In genomic region chr11:74018331-74019005, GRCh38 we compare ENCODE assay signal across 1 cellular context.
TF ChIP-seq lines count a peak whose summit lies in the region.

No MANE protein-coding gene starts in this region.

TF ChIP-seq in HepG2, 621 proteins besides CTCF, POLR2A, EP300 and RAD21 (continued from another document):
- no peak for TF ChIP-seq ZNF75D (CRISPR knock-in tag; IDR thresholded peaks at IDR 0.05; ENCODE audit: borderline replicate concordance)
- TF ChIP-seq KMT2B (CRISPR knock-in tag; IDR thresholded peaks at IDR 0.05), result no peak
- TF ChIP-seq HDAC1 (CRISPR knock-in tag; IDR thresholded peaks at IDR 0.05), result peak; percentile 75; the same call in 1 of the 2 replicates
- TF ChIP-seq STAT6 (CRISPR knock-in tag; IDR thresholded peaks at IDR 0.05; ENCODE audit: borderline replicate concordance), result 0 out of 2 replicates have a peak, but pooled peaks have one; percentile 68
- no peak for TF ChIP-seq RBAK (CRISPR knock-in tag; IDR thresholded peaks at IDR 0.05)
- TF ChIP-seq HNRNPLL (IDR thresholded peaks at IDR 0.05; ENCODE audit: low read depth, low read length, poor library complexity, severe bottlenecking), result no peak
- TF ChIP-seq, protein P1, sequence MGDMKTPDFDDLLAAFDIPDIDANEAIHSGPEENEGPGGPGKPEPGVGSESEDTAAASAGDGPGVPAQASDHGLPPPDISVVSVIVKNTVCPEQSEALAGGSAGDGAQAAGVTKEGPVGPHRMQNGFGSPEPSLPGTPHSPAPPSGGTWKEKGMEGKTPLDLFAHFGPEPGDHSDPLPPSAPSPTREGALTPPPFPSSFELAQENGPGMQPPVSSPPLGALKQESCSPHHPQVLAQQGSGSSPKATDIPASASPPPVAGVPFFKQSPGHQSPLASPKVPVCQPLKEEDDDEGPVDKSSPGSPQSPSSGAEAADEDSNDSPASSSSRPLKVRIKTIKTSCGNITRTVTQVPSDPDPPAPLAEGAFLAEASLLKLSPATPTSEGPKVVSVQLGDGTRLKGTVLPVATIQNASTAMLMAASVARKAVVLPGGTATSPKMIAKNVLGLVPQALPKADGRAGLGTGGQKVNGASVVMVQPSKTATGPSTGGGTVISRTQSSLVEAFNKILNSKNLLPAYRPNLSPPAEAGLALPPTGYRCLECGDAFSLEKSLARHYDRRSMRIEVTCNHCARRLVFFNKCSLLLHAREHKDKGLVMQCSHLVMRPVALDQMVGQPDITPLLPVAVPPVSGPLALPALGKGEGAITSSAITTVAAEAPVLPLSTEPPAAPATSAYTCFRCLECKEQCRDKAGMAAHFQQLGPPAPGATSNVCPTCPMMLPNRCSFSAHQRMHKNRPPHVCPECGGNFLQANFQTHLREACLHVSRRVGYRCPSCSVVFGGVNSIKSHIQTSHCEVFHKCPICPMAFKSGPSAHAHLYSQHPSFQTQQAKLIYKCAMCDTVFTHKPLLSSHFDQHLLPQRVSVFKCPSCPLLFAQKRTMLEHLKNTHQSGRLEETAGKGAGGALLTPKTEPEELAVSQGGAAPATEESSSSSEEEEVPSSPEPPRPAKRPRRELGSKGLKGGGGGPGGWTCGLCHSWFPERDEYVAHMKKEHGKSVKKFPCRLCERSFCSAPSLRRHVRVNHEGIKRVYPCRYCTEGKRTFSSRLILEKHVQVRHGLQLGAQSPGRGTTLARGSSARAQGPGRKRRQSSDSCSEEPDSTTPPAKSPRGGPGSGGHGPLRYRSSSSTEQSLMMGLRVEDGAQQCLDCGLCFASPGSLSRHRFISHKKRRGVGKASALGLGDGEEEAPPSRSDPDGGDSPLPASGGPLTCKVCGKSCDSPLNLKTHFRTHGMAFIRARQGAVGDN (CRISPR knock-in tag; IDR thresholded peaks at IDR 0.05), result peak; percentile 90
- peak; percentile 66 for TF ChIP-seq IKZF5 (CRISPR knock-in tag; IDR thresholded peaks at IDR 0.05)
- no peak for TF ChIP-seq SMC3 (IDR thresholded peaks at IDR 0.05; ENCODE audit: low read length)
- TF ChIP-seq, protein P2, sequence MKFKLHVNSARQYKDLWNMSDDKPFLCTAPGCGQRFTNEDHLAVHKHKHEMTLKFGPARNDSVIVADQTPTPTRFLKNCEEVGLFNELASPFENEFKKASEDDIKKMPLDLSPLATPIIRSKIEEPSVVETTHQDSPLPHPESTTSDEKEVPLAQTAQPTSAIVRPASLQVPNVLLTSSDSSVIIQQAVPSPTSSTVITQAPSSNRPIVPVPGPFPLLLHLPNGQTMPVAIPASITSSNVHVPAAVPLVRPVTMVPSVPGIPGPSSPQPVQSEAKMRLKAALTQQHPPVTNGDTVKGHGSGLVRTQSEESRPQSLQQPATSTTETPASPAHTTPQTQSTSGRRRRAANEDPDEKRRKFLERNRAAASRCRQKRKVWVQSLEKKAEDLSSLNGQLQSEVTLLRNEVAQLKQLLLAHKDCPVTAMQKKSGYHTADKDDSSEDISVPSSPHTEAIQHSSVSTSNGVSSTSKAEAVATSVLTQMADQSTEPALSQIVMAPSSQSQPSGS (CRISPR knock-in tag; IDR thresholded peaks at IDR 0.05), result no peak
- TF ChIP-seq RNF219 (CRISPR knock-in tag; IDR thresholded peaks at IDR 0.05), result no peak
- TF ChIP-seq ZNF225 (CRISPR knock-in tag; IDR thresholded peaks at IDR 0.05), result no peak
- TF ChIP-seq ZNF737 (CRISPR knock-in tag; IDR thresholded peaks at IDR 0.05; ENCODE audit: borderline replicate concordance), result no peak
- TF ChIP-seq GLI4 (CRISPR knock-in tag; IDR thresholded peaks at IDR 0.05; ENCODE audit: borderline replicate concordance), result no peak
- TF ChIP-seq, protein P3, sequence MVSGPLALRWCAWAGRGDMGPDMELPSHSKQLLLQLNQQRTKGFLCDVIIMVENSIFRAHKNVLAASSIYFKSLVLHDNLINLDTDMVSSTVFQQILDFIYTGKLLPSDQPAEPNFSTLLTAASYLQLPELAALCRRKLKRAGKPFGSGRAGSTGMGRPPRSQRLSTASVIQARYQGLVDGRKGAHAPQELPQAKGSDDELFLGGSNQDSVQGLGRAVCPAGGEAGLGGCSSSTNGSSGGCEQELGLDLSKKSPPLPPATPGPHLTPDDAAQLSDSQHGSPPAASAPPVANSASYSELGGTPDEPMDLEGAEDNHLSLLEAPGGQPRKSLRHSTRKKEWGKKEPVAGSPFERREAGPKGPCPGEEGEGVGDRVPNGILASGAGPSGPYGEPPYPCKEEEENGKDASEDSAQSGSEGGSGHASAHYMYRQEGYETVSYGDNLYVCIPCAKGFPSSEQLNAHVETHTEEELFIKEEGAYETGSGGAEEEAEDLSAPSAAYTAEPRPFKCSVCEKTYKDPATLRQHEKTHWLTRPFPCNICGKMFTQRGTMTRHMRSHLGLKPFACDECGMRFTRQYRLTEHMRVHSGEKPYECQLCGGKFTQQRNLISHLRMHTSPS (CRISPR knock-in tag; IDR thresholded peaks at IDR 0.05; ENCODE audit: low read depth), result no peak
- no peak for TF ChIP-seq DDIT3 (CRISPR knock-in tag; IDR thresholded peaks at IDR 0.05)
- peak; percentile 88 for TF ChIP-seq SKI (IDR thresholded peaks at IDR 0.05; ENCODE audit: partially characterized antibody)
- TF ChIP-seq SOX13 (IDR thresholded peaks at IDR 0.05), result no peak
- no peak for TF ChIP-seq SOX13 (CRISPR knock-in tag; conservative IDR thresholded peaks at IDR 0.05 in 1 of 2, IDR thresholded peaks at IDR 0.05 in 1 of 2)
- TF ChIP-seq ZBTB38 (CRISPR knock-in tag; IDR thresholded peaks at IDR 0.05), result no peak
- peak; percentile 14 for TF ChIP-seq YY1 (IDR thresholded peaks at IDR 0.05; ENCODE audit: insufficient read depth, insufficient replicate concordance, low read depth, low read length)
- TF ChIP-seq MAFG (CRISPR knock-in tag; IDR thresholded peaks at IDR 0.05), result no peak
TF ChIP-seq in HepG2: peak in this region for 148.
